Comparison of ENCODE assay signal across 15 cellular contexts in genomic region chr1:115314765-115315164, GRCh38. TPM values are rescaled to one million over a fixed set of nuclear protein-coding genes. Genes with fewer than 3 reads are reported as not detected.
DNase-seq lines count a peak whose midpoint lies in the region; TF ChIP-seq lines count a peak whose summit lies in the region.
"Had no signal": no experiment of that assay in that cellular context is flagged by ENCODE, and none has a peak within 500 bp of the region (broad histone marks: within the 10 kb centered on the region; RNA-seq: fewer than 3 reads in every experiment).

No MANE protein-coding gene starts in this region.

- H3K27ac ChIP-seq in endodermal cell (ENCODE audit: low read depth, low read length) = no peak overlapping the region
- no peak overlapping the region for H3K27ac ChIP-seq in SJCRH30
- H3K27ac ChIP-seq: neutrophil had no signal

- H3K4me3 ChIP-seq in endodermal cell (ENCODE audit: low read length) (no peak overlapping the region), SJCRH30 (no peak overlapping the region)

- H3K27me3 ChIP-seq in endodermal cell (ENCODE audit: control insufficient read depth, insufficient read depth, low read length, poor library complexity, severe bottlenecking) = no peaks in the 10 kb centered on the region
- H3K27me3 ChIP-seq in SJCRH30 = no peaks in the 10 kb centered on the region
- H3K27me3 ChIP-seq: neutrophil had no signal

- H3K4me1 ChIP-seq in endodermal cell (ENCODE audit: control insufficient read depth, insufficient read depth, low read length) (peaks cover 3% of the 10 kb centered on the region), SJCRH30 (no peaks in the 10 kb centered on the region)

- H3K27ac Mint-ChIP-seq in endodermal cell = no peak overlapping the region
- no peak overlapping the region for H3K27ac Mint-ChIP-seq in activated naive CD4-positive, alpha-beta T cell treated with anti-CD3 and anti-CD28 coated beads, Interleukin-2, amount 10 ng/mL, durations not matched to agents 7 days and 5 days
- H3K27ac Mint-ChIP-seq: activated naive CD8-positive, alpha-beta T cell treated with anti-CD3 and anti-CD28 coated beads for 36 hours; CD4-positive, alpha-beta memory T cell; stimulated activated naive CD8-positive, alpha-beta T cell treated with anti-CD3 and anti-CD28 coated beads, Interleukin-15, amount 100 ng/mL, for 72 hours; T-helper 1 cell treated with Interleukin-12 subunit alpha and Interleukin-12 subunit beta and Interleukin-4 antibody, amounts not matched to agents 30 μg/mL and 1 μg/mL, for 36 hours had no signal

- WGBS in endodermal cell (ENCODE audit: insufficient coverage in 1 of 2, insufficient read length in 1 of 2), 2 experiments = 75 to 85% methylated on average over 3 of the region's 3 CpGs

- H3K4me3 Mint-ChIP-seq in endodermal cell = no peak overlapping the region
- H3K4me3 Mint-ChIP-seq in activated naive CD4-positive, alpha-beta T cell treated with anti-CD3 and anti-CD28 coated beads, Interleukin-2, amount 10 ng/mL, durations not matched to agents 7 days and 5 days = no peak overlapping the region
- H3K4me3 Mint-ChIP-seq: activated naive CD8-positive, alpha-beta T cell treated with anti-CD3 and anti-CD28 coated beads for 36 hours; CD4-positive, alpha-beta memory T cell; stimulated activated naive CD8-positive, alpha-beta T cell treated with anti-CD3 and anti-CD28 coated beads, Interleukin-15, amount 100 ng/mL, for 72 hours; T-helper 1 cell treated with Interleukin-12 subunit alpha and Interleukin-12 subunit beta and Interleukin-4 antibody, amounts not matched to agents 30 μg/mL and 1 μg/mL, for 36 hours had no signal

- CTCF ChIA-PET in activated naive CD4-positive, alpha-beta T cell treated with anti-CD3 and anti-CD28 coated beads, Interleukin-2, amount 10 ng/mL, durations not matched to agents 7 days and 5 days (lab: Charles Lee) = no interaction called here

- H3K36me3 Mint-ChIP-seq in endodermal cell (ENCODE audit: low read depth) = no peaks in the 10 kb centered on the region
- no peaks in the 10 kb centered on the region for H3K36me3 Mint-ChIP-seq in activated naive CD4-positive, alpha-beta T cell treated with anti-CD3 and anti-CD28 coated beads, Interleukin-2, amount 10 ng/mL, durations not matched to agents 7 days and 5 days
- H3K36me3 Mint-ChIP-seq: activated naive CD8-positive, alpha-beta T cell treated with anti-CD3 and anti-CD28 coated beads for 36 hours; CD4-positive, alpha-beta memory T cell had no signal

- H3K36me3 ChIP-seq in endodermal cell (ENCODE audit: control insufficient read depth, insufficient read depth, low read length) (no peaks in the 10 kb centered on the region), SJCRH30 (no peaks in the 10 kb centered on the region)
- H3K36me3 ChIP-seq: neutrophil had no signal

- H3K9me3 Mint-ChIP-seq in endodermal cell = no peaks in the 10 kb centered on the region
- H3K9me3 Mint-ChIP-seq in activated naive CD4-positive, alpha-beta T cell treated with anti-CD3 and anti-CD28 coated beads, Interleukin-2, amount 10 ng/mL, durations not matched to agents 7 days and 5 days = no peaks in the 10 kb centered on the region
- H3K9me3 Mint-ChIP-seq: activated naive CD8-positive, alpha-beta T cell treated with anti-CD3 and anti-CD28 coated beads for 36 hours; CD4-positive, alpha-beta memory T cell; stimulated activated naive CD8-positive, alpha-beta T cell treated with anti-CD3 and anti-CD28 coated beads, Interleukin-15, amount 100 ng/mL, for 72 hours; T-helper 1 cell treated with Interleukin-12 subunit alpha and Interleukin-12 subunit beta and Interleukin-4 antibody, amounts not matched to agents 30 μg/mL and 1 μg/mL, for 36 hours had no signal

- H3K4me1 Mint-ChIP-seq in endodermal cell = peaks cover 9% of the 10 kb centered on the region
- H3K4me1 Mint-ChIP-seq in activated naive CD4-positive, alpha-beta T cell treated with anti-CD3 and anti-CD28 coated beads, Interleukin-2, amount 10 ng/mL, durations not matched to agents 7 days and 5 days = no peaks in the 10 kb centered on the region
- H3K4me1 Mint-ChIP-seq: activated naive CD8-positive, alpha-beta T cell treated with anti-CD3 and anti-CD28 coated beads for 36 hours; CD4-positive, alpha-beta memory T cell; stimulated activated naive CD8-positive, alpha-beta T cell treated with anti-CD3 and anti-CD28 coated beads, Interleukin-15, amount 100 ng/mL, for 72 hours had no signal

- H3K9me3 ChIP-seq in endodermal cell (ENCODE audit: control insufficient read depth, low read length) (no peaks in the 10 kb centered on the region), SJCRH30 (replicated peaks) (no peaks in the 10 kb centered on the region)
- H3K9me3 ChIP-seq: neutrophil had no signal

- H3K9ac ChIP-seq in endodermal cell (ENCODE audit: extremely low read depth, low read length, poor library complexity, severe bottlenecking) = no peak overlapping the region

- H3K27me3 Mint-ChIP-seq in endodermal cell (ENCODE audit: insufficient read depth) = no peaks in the 10 kb centered on the region
- H3K27me3 Mint-ChIP-seq in activated naive CD4-positive, alpha-beta T cell treated with anti-CD3 and anti-CD28 coated beads, Interleukin-2, amount 10 ng/mL, durations not matched to agents 7 days and 5 days = no peaks in the 10 kb centered on the region

- peak; percentile 49 for DNase-seq in DMS53 (lab: John Stamatoyannopoulos, UW)
- peak; percentile 55 for DNase-seq in NCI-H748 treated with DMSO at 0.1 percent for 48 hours (lab: John Stamatoyannopoulos, UW)
- DNase-seq in endodermal cell = peak; percentile 68
- DNase-seq in non-pigmented ciliary epithelial cell (ENCODE audit: low read depth) = peak; percentile 87
- no peak for DNase-seq in SKM-1 treated with dmso at 0.1 percent for 144 hours (lab: John Stamatoyannopoulos, UW; ENCODE audit: unreplicated experiment)
- no peak for DNase-seq in NAMALWA (ENCODE audit: low spot score)
- DNase-seq in activated naive CD4-positive, alpha-beta T cell treated with anti-CD3 and anti-CD28 coated beads, Interleukin-2, amount 10 ng/mL, durations not matched to agents 7 days and 5 days = no peak
- no peak for DNase-seq in SJCRH30
- DNase-seq: activated naive CD8-positive, alpha-beta T cell treated with anti-CD3 and anti-CD28 coated beads for 36 hours; CD4-positive, alpha-beta memory T cell; NCI-H69; stimulated activated naive CD8-positive, alpha-beta T cell treated with anti-CD3 and anti-CD28 coated beads, Interleukin-15, amount 100 ng/mL, for 72 hours had no signal

- TF ChIP-seq CTCF in endodermal cell (conservative IDR thresholded peaks at IDR 0.05) = no peak

RNA-seq across cellular contexts. Expression of gene NGF, which starts 23.3 kb away (rescaled TPM):
- under 1 TPM in 1 of 2 donors, not detected in 1; 0.26 TPM for total RNA-seq in endodermal cell
- 0.75 TPM for polyA plus RNA-seq in endodermal cell (2013, experiment 1 of 2)
- 0.99 TPM for polyA plus RNA-seq in endodermal cell (2013, experiment 2 of 2)
- 0.32 TPM in 1 of 2 replicates, not detected in the other for total RNA-seq in SJCRH30 (2014; rRNA removed; shearing (Covaris generic))
- total RNA-seq: activated CD8-positive, alpha-beta memory T cell treated with anti-CD3 and anti-CD28 coated beads for 36 hours; activated naive CD8-positive, alpha-beta T cell treated with anti-CD3 and anti-CD28 coated beads for 36 hours; CD4-positive, alpha-beta memory T cell had no signal
- polyA plus RNA-seq: CD4-positive, alpha-beta memory T cell had no signal

Comparison
In these comparisons a context has a peak if more than half of its experiments do, and no peak if none do; other contexts are left out.
1. DNase-seq: peak in DMS53 (single experiment), NCI-H748 treated with DMSO at 0.1 percent for 48 hours (single experiment), endodermal cell (single experiment) and non-pigmented ciliary epithelial cell (single experiment); none in SKM-1 treated with dmso at 0.1 percent for 144 hours (single experiment), NAMALWA (single experiment), activated naive CD4-positive, alpha-beta T cell treated with anti-CD3 and anti-CD28 coated beads, Interleukin-2, amount 10 ng/mL, durations not matched to agents 7 days and 5 days (single experiment) and SJCRH30 (0 of 2).